ENCODE assay signal across 9 cellular contexts in genomic region chr14:21092147-21093011, GRCh38. TPM values are rescaled to one million over a fixed set of nuclear protein-coding genes. Genes with fewer than 3 reads are reported as not detected.
A peak's percentile ranks its signal among the peaks of the same experiment; 100 is the strongest.
DNase-seq lines count a peak whose midpoint lies in the region; ATAC-seq and TF ChIP-seq lines count a peak whose summit lies in the region.
"Had no signal": no experiment of that assay in that cellular context is flagged by ENCODE, and none has a peak within 500 bp of the region (broad histone marks: within the 10 kb centered on the region; RNA-seq: fewer than 3 reads in every experiment).

No MANE protein-coding gene starts in this region.

- DNase-seq in CD8-positive, alpha-beta memory T cell: peak; percentile 86 to 93 (median 88)
- DNase-seq in SK-N-DZ (ENCODE audit: low spot score) (peak; percentile 69), Right ventricle myocardium inferior (ENCODE audit: missing footprints) (peak; percentile 94), prostate gland (ENCODE audit: low spot score) (peak; percentile 77), aorta (peak; percentile 89 to 97)
- peak; percentile 93 for DNase-seq in activated naive CD4-positive, alpha-beta T cell treated with anti-CD3 and anti-CD28 coated beads for 36 hours

- H3K4me3 Mint-ChIP-seq in CD8-positive, alpha-beta memory T cell: no peak overlapping the region
- no peak overlapping the region for H3K4me3 Mint-ChIP-seq in activated naive CD4-positive, alpha-beta T cell treated with anti-CD3 and anti-CD28 coated beads for 36 hours
- H3K4me3 Mint-ChIP-seq: dendritic cell treated with granulocyte-macrophage colony-stimulating factor and Interleukin-4, amounts not matched to agents 40 ng/mL and 50 ng/mL, for 4 days had no signal

- H3K4me1 ChIP-seq in CD8-positive, alpha-beta memory T cell (ENCODE audit: insufficient read depth, low read length): peaks cover 10% of the 10 kb centered on the region
- no peaks in the 10 kb centered on the region for H3K4me1 ChIP-seq in prostate gland (replicated peaks)
- no peaks in the 10 kb centered on the region for H3K4me1 ChIP-seq in aorta (ENCODE audit: control insufficient read depth in 1 of 2, insufficient read depth in 2 of 2, low read length in 2 of 2)

- H3K4me1 Mint-ChIP-seq in CD8-positive, alpha-beta memory T cell: peaks cover 19 to 34% (median 23%) of the 10 kb centered on the region in 3 donors
- H3K4me1 Mint-ChIP-seq in activated naive CD4-positive, alpha-beta T cell treated with anti-CD3 and anti-CD28 coated beads for 36 hours (ENCODE audit: low read depth): peaks cover 13% of the 10 kb centered on the region

- ATAC-seq in GM19372 (IDR thresholded peaks at IDR 0.05; ENCODE audit: low read depth, unreplicated experiment): peak; percentile 90
- ATAC-seq in HG03469 (IDR thresholded peaks at IDR 0.05; ENCODE audit: unreplicated experiment): peak; percentile 57
- peak; percentile 88 for ATAC-seq in Right ventricle myocardium inferior
- peak; percentile 93 for ATAC-seq in aorta (ENCODE audit: low FRiP score)

- H3K27ac ChIP-seq in CD8-positive, alpha-beta memory T cell (ENCODE audit: low read depth, low read length): no peak overlapping the region
- H3K27ac ChIP-seq in prostate gland (no peak overlapping the region), aorta (ENCODE audit: low read depth in 1 of 2, low read length in 2 of 2) (no peak overlapping the region)

- H3K27me3 Mint-ChIP-seq in CD8-positive, alpha-beta memory T cell: no peaks in the 10 kb centered on the region
- H3K27me3 Mint-ChIP-seq in activated naive CD4-positive, alpha-beta T cell treated with anti-CD3 and anti-CD28 coated beads for 36 hours (ENCODE audit: low read depth): no peaks in the 10 kb centered on the region
- H3K27me3 Mint-ChIP-seq: dendritic cell treated with granulocyte-macrophage colony-stimulating factor and Interleukin-4, amounts not matched to agents 40 ng/mL and 50 ng/mL, for 4 days had no signal

- intact Hi-C loops in activated naive CD4-positive, alpha-beta T cell treated with anti-CD3 and anti-CD28 coated beads for 36 hours (cut with micrococcal nuclease): loop anchor here (1.0 kb wide), 3 partner anchors 12 to 78 kb away; no protein-coding TSS in a partner anchor
- intact Hi-C loops in Right ventricle myocardium inferior (cut with DNase I): loop anchor here (1.0 to 5.0 kb wide), 3 partner anchors 21 to 235 kb away; no protein-coding TSS in a partner anchor
- intact Hi-C loops in prostate gland (cut with DNase I): loop anchor here (1.0 to 10.0 kb wide), 4 partner anchors 12 to 478 kb away; no protein-coding TSS in a partner anchor
- intact Hi-C loops in aorta (cut with DNase I): loop anchor here (1.0 to 5.0 kb wide), 5 partner anchors 23 to 78 kb away; partner anchors contain the start of gene NDRG2 (in 1 of the 2)

- H3K36me3 ChIP-seq in CD8-positive, alpha-beta memory T cell (ENCODE audit: insufficient read depth, low read length): no peaks in the 10 kb centered on the region
- H3K36me3 ChIP-seq in prostate gland (peaks cover 0 to 3% of the 10 kb centered on the region in 2 donors), aorta (ENCODE audit: control insufficient read depth in 1 of 2, insufficient read depth in 2 of 2, low read length in 1 of 2) (peaks cover 0 to 5% of the 10 kb centered on the region in 2 donors)

- H3K27me3 ChIP-seq in CD8-positive, alpha-beta memory T cell (ENCODE audit: insufficient read depth, low read length, poor library complexity, severe bottlenecking): no peaks in the 10 kb centered on the region
- H3K27me3 ChIP-seq in prostate gland (replicated peaks; ENCODE audit: insufficient read depth): no peaks in the 10 kb centered on the region
- H3K27me3 ChIP-seq in aorta (ENCODE audit: control insufficient read depth in 1 of 2, insufficient read depth in 2 of 2, low read length in 1 of 2): no peaks in the 10 kb centered on the region

- 53% methylated on average over 70 of the region's 70 CpGs for WGBS in prostate gland
- 47 to 48% methylated on average over 68 to 70 of the region's 70 CpGs for WGBS in aorta, 2 donors

- TF ChIP-seq CTCF in prostate gland (IDR thresholded peaks at IDR 0.05): peak; percentile 99 to 100 (median 100)

- peak; percentile 3 for TF ChIP-seq POLR2A in prostate gland (IDR thresholded peaks at IDR 0.05)

- H3K9me3 ChIP-seq in CD8-positive, alpha-beta memory T cell (ENCODE audit: low read length): no peaks in the 10 kb centered on the region
- H3K9me3 ChIP-seq in prostate gland (no peaks in the 10 kb centered on the region), aorta (ENCODE audit: control insufficient read depth, low read length) (no peaks in the 10 kb centered on the region)

- peak overlapping the region in 7 of 8 donors; percentile 52 to 94 (median 86) for H3K27ac Mint-ChIP-seq in CD8-positive, alpha-beta memory T cell
- no peak overlapping the region for H3K27ac Mint-ChIP-seq in activated naive CD4-positive, alpha-beta T cell treated with anti-CD3 and anti-CD28 coated beads for 36 hours

- CTCF ChIA-PET in CD8-positive, alpha-beta memory T cell (lab: Charles Lee): interaction anchor here (0.8 to 7.8 kb wide), 29 partner anchors 8 to 120 kb away, joined by 3 to 195 read pairs (median 5); partner anchors contain the start of genes ARHGEF40, RNASE13 and TMEM253
- CTCF ChIA-PET in activated naive CD4-positive, alpha-beta T cell treated with anti-CD3 and anti-CD28 coated beads for 36 hours (lab: Charles Lee): interaction anchor here (0.6 to 6.9 kb wide), 34 partner anchors 9 to 447 kb away, joined by 3 to 168 read pairs (median 6); partner anchors contain the start of genes ARHGEF40, OR5AU1, SLC39A2 and TMEM253

- peaks cover 0 to 1% (median 0%) of the 10 kb centered on the region in 3 donors for H3K36me3 Mint-ChIP-seq in CD8-positive, alpha-beta memory T cell
- H3K36me3 Mint-ChIP-seq in activated naive CD4-positive, alpha-beta T cell treated with anti-CD3 and anti-CD28 coated beads for 36 hours (ENCODE audit: low read depth): no peaks in the 10 kb centered on the region

- H3K9me3 Mint-ChIP-seq in CD8-positive, alpha-beta memory T cell: no peaks in the 10 kb centered on the region
- H3K9me3 Mint-ChIP-seq in activated naive CD4-positive, alpha-beta T cell treated with anti-CD3 and anti-CD28 coated beads for 36 hours: no peaks in the 10 kb centered on the region
- H3K9me3 Mint-ChIP-seq: dendritic cell treated with granulocyte-macrophage colony-stimulating factor and Interleukin-4, amounts not matched to agents 40 ng/mL and 50 ng/mL, for 4 days had no signal

- POLR2A ChIA-PET in CD8-positive, alpha-beta memory T cell (lab: Charles Lee): interaction anchor here (1.1 to 2.3 kb wide), 4 partner anchors 12 to 78 kb away, joined by 3 to 11 read pairs (median 4); partner anchors contain the start of gene ARHGEF40

- no peak overlapping the region for H3K4me3 ChIP-seq in CD8-positive, alpha-beta memory T cell (ENCODE audit: low read length)
- no peak overlapping the region for H3K4me3 ChIP-seq in prostate gland
- H3K4me3 ChIP-seq in aorta (ENCODE audit: low read length in 2 of 2): no peak overlapping the region

RNA-seq across cellular contexts. Expression of gene ZNF219, which starts 6.1 kb away (rescaled TPM):
- total RNA-seq in CD8-positive, alpha-beta memory T cell: 1 to 10 TPM; 7.0 to 8.2 TPM
- 1.3 TPM for polyA plus RNA-seq in CD8-positive, alpha-beta memory T cell
- polyA plus RNA-seq in SK-N-DZ (2014; cell fraction: cytosol; rRNA removed): 39.1 and 51.2 TPM in 2 replicates
- 50.4 and 56.3 TPM in 2 replicates for polyA plus RNA-seq in SK-N-DZ (2014; cell fraction: nucleus; rRNA removed)
- total RNA-seq in activated naive CD4-positive, alpha-beta T cell treated with anti-CD3 and anti-CD28 coated beads for 36 hours: 1 to 10 TPM; 8.3 to 9.2 TPM
- 49.4 TPM for total RNA-seq in Right ventricle myocardium inferior
- 10 to 100 TPM; 56.8 to 89.8 TPM for total RNA-seq in prostate gland
- total RNA-seq in aorta: 10 to 100 TPM; 33.0 to 41.3 TPM
- polyA plus RNA-seq in aorta: 10 to 100 TPM; 24.5 to 39.4 TPM

RNA-seq across cellular contexts. Expression of gene TMEM253, which starts 8.5 kb away (rescaled TPM):
- total RNA-seq in CD8-positive, alpha-beta memory T cell: not detected
- polyA plus RNA-seq in CD8-positive, alpha-beta memory T cell: not detected
- 0.22 TPM in 1 of 2 replicates, not detected in the other for polyA plus RNA-seq in SK-N-DZ (2014; cell fraction: cytosol; rRNA removed)
- polyA plus RNA-seq in SK-N-DZ (2014; cell fraction: nucleus; rRNA removed): 0.22 and 0.24 TPM in 2 replicates
- total RNA-seq in activated naive CD4-positive, alpha-beta T cell treated with anti-CD3 and anti-CD28 coated beads for 36 hours: not detected
- total RNA-seq in Right ventricle myocardium inferior (0.41 TPM), prostate gland (not detected), aorta (not detected)
- 1 to 10 TPM in 1 of 2 donors, under 1 TPM in 1; 0.64 to 6.4 TPM for polyA plus RNA-seq in aorta

RNA-seq across cellular contexts. Expression of gene ARHGEF40, which starts 22.3 kb away (rescaled TPM):
- under 1 TPM; 0.16 to 0.39 TPM for total RNA-seq in CD8-positive, alpha-beta memory T cell
- polyA plus RNA-seq in CD8-positive, alpha-beta memory T cell: 0.40 TPM
- polyA plus RNA-seq in SK-N-DZ (2014; cell fraction: cytosol; rRNA removed): 21.0 and 21.5 TPM in 2 replicates
- 58.7 and 59.2 TPM in 2 replicates for polyA plus RNA-seq in SK-N-DZ (2014; cell fraction: nucleus; rRNA removed)
- total RNA-seq in activated naive CD4-positive, alpha-beta T cell treated with anti-CD3 and anti-CD28 coated beads for 36 hours: not detected
- total RNA-seq in Right ventricle myocardium inferior: 25.5 TPM
- total RNA-seq in prostate gland: 10 to 100 TPM; 12.4 to 37.7 TPM
- 10 to 100 TPM; 40.5 to 68.3 TPM for total RNA-seq in aorta
- 10 to 100 TPM in 1 of 2 donors, 1 to 10 TPM in 1; 5.4 to 24.3 TPM for polyA plus RNA-seq in aorta

RNA-seq across cellular contexts. Expression of gene RNASE8, which starts 34.8 kb away (rescaled TPM):
- not detected for total RNA-seq in CD8-positive, alpha-beta memory T cell
- polyA plus RNA-seq in CD8-positive, alpha-beta memory T cell: not detected
- polyA plus RNA-seq in SK-N-DZ (2014; cell fraction: cytosol; rRNA removed): not detected in 2 replicates
- polyA plus RNA-seq in SK-N-DZ (2014; cell fraction: nucleus; rRNA removed): not detected in 2 replicates
- not detected for total RNA-seq in activated naive CD4-positive, alpha-beta T cell treated with anti-CD3 and anti-CD28 coated beads for 36 hours
- total RNA-seq in Right ventricle myocardium inferior: not detected
- total RNA-seq in prostate gland: not detected
- not detected for total RNA-seq in aorta
- under 1 TPM in 1 of 2 donors, not detected in 1; 1.00 TPM for polyA plus RNA-seq in aorta

RNA-seq across cellular contexts. Expression of gene RNASE7, which starts 50.2 kb away (rescaled TPM):
- not detected for total RNA-seq in CD8-positive, alpha-beta memory T cell
- polyA plus RNA-seq in CD8-positive, alpha-beta memory T cell: not detected
- polyA plus RNA-seq in SK-N-DZ (2014; cell fraction: cytosol; rRNA removed): not detected in 2 replicates
- not detected in 2 replicates for polyA plus RNA-seq in SK-N-DZ (2014; cell fraction: nucleus; rRNA removed)
- total RNA-seq in activated naive CD4-positive, alpha-beta T cell treated with anti-CD3 and anti-CD28 coated beads for 36 hours: not detected
- total RNA-seq in Right ventricle myocardium inferior (not detected), prostate gland (under 1 TPM in 1 of 2 donors, not detected in 1; 0.74 TPM), aorta (not detected)
- polyA plus RNA-seq in aorta: not detected

Comparison
In these comparisons a context has a peak if more than half of its experiments do, and no peak if none do; other contexts are left out.
1. RNA of gene ARHGEF40, which starts 22.3 kb away (total RNA-seq): 40.5 to 68.3 TPM in aorta, 12.4 to 37.7 TPM in prostate gland and 25.5 TPM in Right ventricle myocardium inferior (single experiment); 0.16 to 0.39 TPM in CD8-positive, alpha-beta memory T cell and not detected in activated naive CD4-positive, alpha-beta T cell treated with anti-CD3 and anti-CD28 coated beads for 36 hours; every median in the first group is over 4 times any median in the second.
2. Peak in every context shown above with its lines, with median percentiles within 50 percentile points of each other: DNase-seq and ATAC-seq.